11 cellular contexts compared by ENCODE assay signal in the genomic region with DNA sequence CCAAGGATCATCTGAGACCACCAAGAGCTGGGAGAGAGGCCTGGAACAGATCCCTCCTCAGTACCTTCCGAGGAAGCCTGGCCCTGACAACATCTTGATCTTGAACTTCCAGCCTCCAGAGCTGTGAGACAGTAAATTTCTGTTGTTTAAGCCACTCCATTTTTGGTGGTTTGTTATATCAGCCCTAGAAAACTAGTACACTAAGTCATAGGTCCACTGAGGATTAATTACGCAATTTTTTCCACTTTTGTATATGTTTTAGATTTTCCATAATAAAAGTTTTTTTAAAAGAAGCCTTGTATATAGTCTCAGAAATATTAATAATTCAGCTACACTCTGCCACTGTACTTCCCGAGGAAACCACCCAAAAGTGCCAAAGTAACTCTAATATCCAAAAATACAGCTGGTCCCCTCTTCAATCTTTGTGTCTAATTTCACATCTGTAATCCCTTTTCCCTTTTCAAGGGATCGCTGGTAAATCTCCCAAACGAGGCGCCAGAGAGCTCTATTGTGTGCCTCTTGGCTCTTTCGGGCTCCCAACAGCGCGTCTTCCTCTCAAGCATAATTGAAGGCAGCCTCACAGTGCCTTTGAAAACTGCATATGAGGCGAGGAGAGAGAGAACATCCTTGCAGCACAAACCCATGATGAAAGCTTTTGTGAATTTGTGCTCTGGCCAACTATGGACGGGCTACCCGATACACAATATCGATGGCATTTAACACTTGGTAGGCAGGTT. TPM values are rescaled to one million over a fixed set of nuclear protein-coding genes. Genes with fewer than 3 reads are reported as not detected.
A peak's percentile ranks its signal among the peaks of the same experiment; 100 is the strongest.
DNase-seq lines count a peak whose midpoint lies in the region; ATAC-seq and TF ChIP-seq lines count a peak whose summit lies in the region.
"Had no signal": no experiment of that assay in that cellular context is flagged by ENCODE, and none has a peak within 500 bp of the region (broad histone marks: within the 10 kb centered on the region; RNA-seq: fewer than 3 reads in every experiment).

No MANE protein-coding gene starts in this region.

- H3K27ac Mint-ChIP-seq in chondrocyte (ENCODE audit: unreplicated experiment) = no peak overlapping the region
- no peak overlapping the region for H3K27ac Mint-ChIP-seq in activated naive CD4-positive, alpha-beta T cell treated with anti-CD3 and anti-CD28 coated beads for 36 hours

- no peak for ATAC-seq in thoracic aorta (ENCODE audit: insufficient number of reproducible peaks, low FRiP score, low read depth)
- ATAC-seq: psoas muscle had no signal

- H3K4me1 Mint-ChIP-seq in chondrocyte (ENCODE audit: low read depth) = peaks cover 20% of the 10 kb centered on the region
- no peaks in the 10 kb centered on the region for H3K4me1 Mint-ChIP-seq in activated naive CD4-positive, alpha-beta T cell treated with anti-CD3 and anti-CD28 coated beads for 36 hours (ENCODE audit: low read depth)

- peak overlapping the region; percentile 31 for H3K4me3 Mint-ChIP-seq in chondrocyte (ENCODE audit: unreplicated experiment)
- no peak overlapping the region for H3K4me3 Mint-ChIP-seq in activated naive CD4-positive, alpha-beta T cell treated with anti-CD3 and anti-CD28 coated beads for 36 hours

- peaks cover 2% of the 10 kb centered on the region for H3K9me3 Mint-ChIP-seq in chondrocyte (ENCODE audit: low read depth)
- H3K9me3 Mint-ChIP-seq in activated naive CD4-positive, alpha-beta T cell treated with anti-CD3 and anti-CD28 coated beads for 36 hours = no peaks in the 10 kb centered on the region

- no peak overlapping the region for H3K4me3 ChIP-seq in thoracic aorta
- H3K4me3 ChIP-seq: psoas muscle had no signal

- DNase-seq in NCI-H1105 treated with DMSO at 0.1 percent for 48 hours (lab: John Stamatoyannopoulos, UW) = peak; percentile 22
- DNase-seq in chondrocyte (ENCODE audit: low spot score) = no peak
- DNase-seq in medulla oblongata (ENCODE audit: extremely low spot score) = peak; percentile 88
- no peak for DNase-seq in thoracic aorta (ENCODE audit: low spot score)
- DNase-seq in SKM-1 (lab: John Stamatoyannopoulos, UW; ENCODE audit: unreplicated experiment) = no peak
- no peak for DNase-seq in NOMO-1 (lab: John Stamatoyannopoulos, UW; ENCODE audit: unreplicated experiment in 2 of 2)
- no peak for DNase-seq in COR-L47 (lab: John Stamatoyannopoulos, UW)
- no peak for DNase-seq in activated naive CD4-positive, alpha-beta T cell treated with anti-CD3 and anti-CD28 coated beads for 36 hours
- DNase-seq: stimulated activated naive CD4-positive, alpha-beta T cell had no signal

- peaks cover 7% of the 10 kb centered on the region for H3K27me3 Mint-ChIP-seq in chondrocyte (ENCODE audit: low read depth)
- peaks cover 17% of the 10 kb centered on the region for H3K27me3 Mint-ChIP-seq in activated naive CD4-positive, alpha-beta T cell treated with anti-CD3 and anti-CD28 coated beads for 36 hours (ENCODE audit: low read depth)

- intact Hi-C loops in activated naive CD4-positive, alpha-beta T cell treated with anti-CD3 and anti-CD28 coated beads for 36 hours (cut with micrococcal nuclease) = no loop called here

- H3K27ac ChIP-seq in thoracic aorta = peak overlapping the region; percentile 94 to 96
- H3K27ac ChIP-seq: epithelial cell of prostate, psoas muscle had no signal

- TF ChIP-seq CTCF in chondrocyte (IDR thresholded peaks at IDR 0.05) = peak; percentile 24
- no peak for TF ChIP-seq CTCF in thoracic aorta (IDR thresholded peaks at IDR 0.05)

- H3K9me3 ChIP-seq in thoracic aorta = no peaks in the 10 kb centered on the region
- H3K9me3 ChIP-seq: psoas muscle had no signal

- H3K36me3 Mint-ChIP-seq in chondrocyte (ENCODE audit: low read depth) = no peaks in the 10 kb centered on the region
- H3K36me3 Mint-ChIP-seq in activated naive CD4-positive, alpha-beta T cell treated with anti-CD3 and anti-CD28 coated beads for 36 hours (ENCODE audit: low read depth) = no peaks in the 10 kb centered on the region

- H3K27me3 ChIP-seq in thoracic aorta (replicated peaks; ENCODE audit: insufficient read depth) = no peaks in the 10 kb centered on the region

- H3K4me1 ChIP-seq in thoracic aorta (ENCODE audit: control insufficient read depth in 1 of 2, low read depth in 2 of 2) = peaks cover 38 to 90% of the 10 kb centered on the region in 2 donors
- H3K4me1 ChIP-seq: psoas muscle had no signal

- CTCF ChIA-PET in activated naive CD4-positive, alpha-beta T cell treated with anti-CD3 and anti-CD28 coated beads for 36 hours (lab: Charles Lee) = no interaction called here

- no peaks in the 10 kb centered on the region for H3K36me3 ChIP-seq in thoracic aorta

RNA-seq across cellular contexts. Expression of a gene that starts 32.7 kb away (rescaled TPM):
- total RNA-seq in chondrocyte (5.5 to 11.4 TPM (median 10.5 TPM) in 3 replicates), thoracic aorta (100 to 1,000 TPM; 360 to 420 TPM)
- total RNA-seq in activated naive CD4-positive, alpha-beta T cell treated with anti-CD3 and anti-CD28 coated beads for 36 hours = under 1 TPM in 1 of 2 experiments, not detected in 1; 0.38 TPM

Comparison
In these comparisons a context has a peak if more than half of its experiments do, and no peak if none do; other contexts are left out.
1. DNase-seq: peak in NCI-H1105 treated with DMSO at 0.1 percent for 48 hours (single experiment) and medulla oblongata (single experiment); none in chondrocyte (single experiment), thoracic aorta (single experiment), SKM-1 (single experiment), NOMO-1 (0 of 2), COR-L47 (single experiment) and activated naive CD4-positive, alpha-beta T cell treated with anti-CD3 and anti-CD28 coated beads for 36 hours (single experiment).
2. RNA of a gene that starts 32.7 kb away (total RNA-seq): 360 to 420 TPM in thoracic aorta; 5.5 to 11.4 TPM in chondrocyte and 0.38 TPM in activated naive CD4-positive, alpha-beta T cell treated with anti-CD3 and anti-CD28 coated beads for 36 hours; every median in the first group is over 10 times any median in the second.